ENCODE assay signal across 30 cellular contexts in genomic region chr7:123944395-123944794, GRCh38. TPM values are rescaled to one million over a fixed set of nuclear protein-coding genes. Genes with fewer than 3 reads are reported as not detected.
"Had no signal": no experiment of that assay in that cellular context is flagged by ENCODE, and none has a peak within 500 bp of the region (broad histone marks: within the 10 kb centered on the region; RNA-seq: fewer than 3 reads in every experiment).

No MANE protein-coding gene starts in this region.

- H3K4me3 Mint-ChIP-seq: activated CD8-positive, alpha-beta T cell treated with anti-CD3 and anti-CD28 coated beads for 36 hours; activated naive CD4-positive, alpha-beta T cell treated with anti-CD3 and anti-CD28 coated beads, Interleukin-2, amount 10 ng/mL, durations not matched to agents 7 days and 5 days; activated naive CD8-positive, alpha-beta T cell treated with anti-CD3 and anti-CD28 coated beads for 36 hours; activated T-cell treated with anti-CD3 and anti-CD28 coated beads, Interleukin-2, amount 50 U/mL, for 72 hours had no signal

- H3K9ac ChIP-seq: SK-N-SH had no signal

- DNase-seq: activated CD4-positive, alpha-beta T cell treated with anti-CD3 and anti-CD28 coated beads for 4 hours; activated CD8-positive, alpha-beta memory T cell treated with anti-CD3 and anti-CD28 coated beads, Interleukin-2, amount 50 U/mL, for 4 hours; activated CD8-positive, alpha-beta T cell treated with anti-CD3 and anti-CD28 coated beads for 36 hours; activated gamma-delta T cell treated with Interleukin-2 at 50 U/mL for 16 hours; activated naive CD4-positive, alpha-beta T cell treated with anti-CD3 and anti-CD28 coated beads, Interleukin-2, amount 10 ng/mL, durations not matched to agents 7 days and 5 days; activated naive CD8-positive, alpha-beta T cell treated with anti-CD3 and anti-CD28 coated beads for 36 hours; activated T-cell treated with anti-CD3 and anti-CD28 coated beads, Interleukin-2, amount 50 U/mL, for 72 hours; brain microvascular endothelial cell; cerebellar nuclear complex; Karpas-422; MM.1S; NCI-H1105; NCI-H1436; NCI-H1694 treated with DMSO at 0.1 percent for 48 hours; NCI-H2081 treated with DMSO at 0.1 percent for 48 hours; NCI-H2171 treated with DMSO at 0.1 percent for 48 hours; NCI-H226; NCI-H526; NK-92 treated with Interleukin-12 subunit alpha and Interleukin-12 subunit beta, amount 100 ng/mL, for 24 hours; OCI-M1; RPMI8226; SK-N-SH; T-helper 1 cell had no signal

- ATAC-seq: activated CD8-positive, alpha-beta T cell treated with anti-CD3 and anti-CD28 coated beads for 36 hours; activated T-cell treated with anti-CD3 and anti-CD28 coated beads, Interleukin-2, amount 50 U/mL, for 72 hours; Panc1; Right ventricle myocardium inferior had no signal

- H3K27ac Mint-ChIP-seq: activated CD8-positive, alpha-beta T cell treated with anti-CD3 and anti-CD28 coated beads for 36 hours; activated naive CD4-positive, alpha-beta T cell treated with anti-CD3 and anti-CD28 coated beads, Interleukin-2, amount 10 ng/mL, durations not matched to agents 7 days and 5 days; activated naive CD8-positive, alpha-beta T cell treated with anti-CD3 and anti-CD28 coated beads for 36 hours; activated T-cell treated with anti-CD3 and anti-CD28 coated beads, Interleukin-2, amount 50 U/mL, for 72 hours; activated T-helper 2 cell treated with anti-CD3 and anti-CD28 coated beads, Interferon-gamma antibody, Interleukin-2, Interleukin-4, amounts not matched to agents 10 μg/mL and 5 μg/mL and 100 μg/mL, durations not matched to agents 14 hours and 24 hours and 36 hours had no signal

- H3K27ac ChIP-seq: brain microvascular endothelial cell, VCaP had no signal

- H3K27me3 ChIP-seq: brain microvascular endothelial cell had no signal

- H3K27me3 Mint-ChIP-seq: activated naive CD4-positive, alpha-beta T cell treated with anti-CD3 and anti-CD28 coated beads, Interleukin-2, amount 10 ng/mL, durations not matched to agents 7 days and 5 days had no signal

- H3K36me3 Mint-ChIP-seq: activated naive CD4-positive, alpha-beta T cell treated with anti-CD3 and anti-CD28 coated beads, Interleukin-2, amount 10 ng/mL, durations not matched to agents 7 days and 5 days; activated naive CD8-positive, alpha-beta T cell treated with anti-CD3 and anti-CD28 coated beads for 36 hours had no signal

- H3K4me1 Mint-ChIP-seq: activated naive CD4-positive, alpha-beta T cell treated with anti-CD3 and anti-CD28 coated beads, Interleukin-2, amount 10 ng/mL, durations not matched to agents 7 days and 5 days; activated naive CD8-positive, alpha-beta T cell treated with anti-CD3 and anti-CD28 coated beads for 36 hours had no signal

- H3K9me3 Mint-ChIP-seq: activated CD8-positive, alpha-beta T cell treated with anti-CD3 and anti-CD28 coated beads for 36 hours; activated naive CD4-positive, alpha-beta T cell treated with anti-CD3 and anti-CD28 coated beads, Interleukin-2, amount 10 ng/mL, durations not matched to agents 7 days and 5 days; activated naive CD8-positive, alpha-beta T cell treated with anti-CD3 and anti-CD28 coated beads for 36 hours; activated T-cell treated with anti-CD3 and anti-CD28 coated beads, Interleukin-2, amount 50 U/mL, for 72 hours; activated T-helper 2 cell treated with anti-CD3 and anti-CD28 coated beads, Interferon-gamma antibody, Interleukin-2, Interleukin-4, amounts not matched to agents 10 μg/mL and 5 μg/mL and 100 μg/mL, durations not matched to agents 14 hours and 24 hours and 36 hours had no signal

- H3K9me3 ChIP-seq: SK-N-SH had no signal

- H3K36me3 ChIP-seq: brain microvascular endothelial cell had no signal

RNA-seq across cellular contexts. Expression of gene SPAM1, which starts 19.4 kb away (rescaled TPM):
- total RNA-seq: activated CD8-positive, alpha-beta T cell treated with anti-CD3 and anti-CD28 coated beads for 36 hours; activated naive CD8-positive, alpha-beta T cell treated with anti-CD3 and anti-CD28 coated beads for 36 hours; activated T-cell treated with anti-CD3 and anti-CD28 coated beads, Interleukin-2, amount 50 U/mL, for 72 hours; activated T-helper 2 cell treated with anti-CD3 and anti-CD28 coated beads, Interferon-gamma antibody, Interleukin-2, Interleukin-4, amounts not matched to agents 10 μg/mL and 5 μg/mL and 100 μg/mL, durations not matched to agents 14 hours and 24 hours and 36 hours; NCI-H460; Right ventricle myocardium inferior; T-helper 2 cell treated with Interferon-gamma antibody and Interleukin-4, amounts not matched to agents 100 ng/mL and 5 ng/mL, for 36 hours had no signal
- polyA plus RNA-seq: adipose tissue, SK-N-SH had no signal
